Comparison of ENCODE assay signal across 21 cellular contexts in genomic region chr7:533266-533665, GRCh38.
"Had no signal": no experiment of that assay in that cellular context is flagged by ENCODE, and none has a peak within 500 bp of the region (broad histone marks: within the 10 kb centered on the region; RNA-seq: fewer than 3 reads in every experiment).

No MANE protein-coding gene starts in this region.

- ATAC-seq: left lobe of liver; mucosa of descending colon; natural killer cell; stimulated activated naive CD8-positive, alpha-beta T cell treated with anti-CD3 and anti-CD28 coated beads, Interleukin-15, Interleukin-2, amounts not matched to agents 100 U/mL and 50 U/mL, for 24 hours had no signal

- H3K27ac ChIP-seq: dorsolateral prefrontal cortex, ovary, right atrium auricular region, suprapubic skin, thyroid gland, upper lobe of left lung, vagina had no signal

- DNase-seq: cortex of kidney; dorsolateral prefrontal cortex; effector CD8-positive, alpha-beta T cell; foreskin melanocyte; head of caudate nucleus; hippocampal formation; mammary epithelial cell; mucosa of descending colon; natural killer cell; nucleus accumbens; ovary; stimulated activated CD4-positive, alpha-beta T cell treated with anti-CD3 and anti-CD28 coated beads, Interleukin-2, amount 100 ng/mL, for 48 hours; stimulated activated naive CD8-positive, alpha-beta T cell treated with anti-CD3 and anti-CD28 coated beads, Interleukin-15, Interleukin-2, amounts not matched to agents 100 U/mL and 50 U/mL, for 24 hours; thyroid gland had no signal

- H3K36me3 ChIP-seq: ovary, right atrium auricular region, suprapubic skin, thyroid gland, upper lobe of left lung, vagina had no signal

- H3K9me3 Mint-ChIP-seq: natural killer cell, neural crest cell had no signal

- H3K27ac Mint-ChIP-seq: natural killer cell had no signal

- H3K4me3 ChIP-seq: dorsolateral prefrontal cortex, mucosa of descending colon, ovary, right atrium auricular region, smooth muscle cell, suprapubic skin, thyroid gland, upper lobe of left lung, vagina had no signal

- H3K27me3 ChIP-seq: dorsolateral prefrontal cortex, ovary, right atrium auricular region, thyroid gland, upper lobe of left lung, vagina had no signal

- H3K4me1 Mint-ChIP-seq: natural killer cell, neural crest cell had no signal

- H3K9me3 ChIP-seq: mucosa of descending colon, ovary, right atrium auricular region, suprapubic skin, thyroid gland, upper lobe of left lung, vagina had no signal

- H3K36me3 Mint-ChIP-seq: natural killer cell had no signal

- H3K4me3 Mint-ChIP-seq: natural killer cell, neural crest cell had no signal
